In genomic region chr6:158642097-158642601, GRCh38 we compare ENCODE assay signal across 8 cellular contexts. TPM values are rescaled to one million over a fixed set of nuclear protein-coding genes. Genes with fewer than 3 reads are reported as not detected.
DNase-seq lines count a peak whose midpoint lies in the region; ATAC-seq and TF ChIP-seq lines count a peak whose summit lies in the region.

No MANE protein-coding gene starts in this region.

- H3K4me2 ChIP-seq in MM.1S (ENCODE audit: low read depth, low read length) = no peak overlapping the region

- H2AFZ ChIP-seq in MM.1S (ENCODE audit: low read length) = no peak overlapping the region

- TF ChIP-seq POLR2A in right lobe of liver (IDR thresholded peaks at IDR 0.05) = no peak
- no peak for TF ChIP-seq POLR2A in vagina (IDR thresholded peaks at IDR 0.05)

- ATAC-seq in stimulated activated naive CD8-positive, alpha-beta T cell treated with anti-CD3 and anti-CD28 coated beads, Interleukin-15, Interleukin-2, amounts not matched to agents 100 U/mL and 50 U/mL, for 24 hours = no peak
- ATAC-seq in right lobe of liver = peak in 1 of 4 donors; percentile 33

- H3K27me3 ChIP-seq in right lobe of liver (no peaks in the 10 kb centered on the region), vagina (no peaks in the 10 kb centered on the region), MM.1S (replicated peaks; ENCODE audit: insufficient read depth, low read length) (no peaks in the 10 kb centered on the region)

- peak overlapping the region; percentile 97 for H3K27ac Mint-ChIP-seq in stimulated activated naive CD8-positive, alpha-beta T cell treated with anti-CD3 and anti-CD28 coated beads, Interleukin-15, Interleukin-2, amounts not matched to agents 100 ng/mL and 50 ng/mL, for 24 hours

- H3K9me2 ChIP-seq in MM.1S (replicated peaks; ENCODE audit: insufficient read depth, low read length) = no peaks in the 10 kb centered on the region

- H3K4me1 ChIP-seq in right lobe of liver (peaks cover 0 to 16% (median 9%) of the 10 kb centered on the region in 4 donors), vagina (peaks cover 52% of the 10 kb centered on the region), MM.1S (ENCODE audit: low read length) (0 out of 2 replicates have a peak, but pooled peaks cover 4% of the 10 kb centered on the region)

- H3K36me3 Mint-ChIP-seq in stimulated activated naive CD8-positive, alpha-beta T cell treated with anti-CD3 and anti-CD28 coated beads, Interleukin-15, Interleukin-2, amounts not matched to agents 100 ng/mL and 50 ng/mL, for 24 hours (ENCODE audit: low read depth) = peaks cover 53% of the 10 kb centered on the region

- peak overlapping the region; percentile 98 for H3K4me3 Mint-ChIP-seq in stimulated activated naive CD8-positive, alpha-beta T cell treated with anti-CD3 and anti-CD28 coated beads, Interleukin-15, Interleukin-2, amounts not matched to agents 100 ng/mL and 50 ng/mL, for 24 hours

- TF ChIP-seq CTCF in right lobe of liver (IDR thresholded peaks at IDR 0.05) (no peak), vagina (IDR thresholded peaks at IDR 0.05) (no peak), MM.1S (IDR thresholded peaks at IDR 0.05; ENCODE audit: low read length) (no peak)

- no peaks in the 10 kb centered on the region for H3K9me3 ChIP-seq in right lobe of liver
- no peaks in the 10 kb centered on the region for H3K9me3 ChIP-seq in vagina
- no peaks in the 10 kb centered on the region for H3K9me3 ChIP-seq in MM.1S (replicated peaks; ENCODE audit: insufficient read depth, low read length)

- peaks cover 78% of the 10 kb centered on the region for H3K4me1 Mint-ChIP-seq in stimulated activated naive CD8-positive, alpha-beta T cell treated with anti-CD3 and anti-CD28 coated beads, Interleukin-15, Interleukin-2, amounts not matched to agents 100 ng/mL and 50 ng/mL, for 24 hours (ENCODE audit: low read depth)

- H3K27me3 Mint-ChIP-seq in stimulated activated naive CD8-positive, alpha-beta T cell treated with anti-CD3 and anti-CD28 coated beads, Interleukin-15, Interleukin-2, amounts not matched to agents 100 ng/mL and 50 ng/mL, for 24 hours = no peaks in the 10 kb centered on the region

- DNase-seq in stimulated activated naive CD8-positive, alpha-beta T cell treated with anti-CD3 and anti-CD28 coated beads, Interleukin-15, Interleukin-2, amounts not matched to agents 100 U/mL and 50 U/mL, for 24 hours = no peak
- peak; percentile 76 for DNase-seq in brain pericyte (ENCODE audit: low read depth, low spot score)
- DNase-seq in right lobe of liver = peak in 1 of 3 donors; percentile 42
- peak in 1 of 2 donors; percentile 83 for DNase-seq in vagina (ENCODE audit: extremely low spot score in 2 of 2)
- DNase-seq in MM.1S = no peak
- no peak for DNase-seq in stimulated activated CD4-positive, alpha-beta T cell treated with anti-CD3 and anti-CD28 coated beads, Interleukin-12 subunit alpha, Interleukin-12 subunit beta, amount 100 ng/mL, for 4 hours
- DNase-seq in NCI-H2081 treated with DMSO at 0.1 percent for 48 hours (lab: John Stamatoyannopoulos, UW) = no peak

- H4K20me1 ChIP-seq in MM.1S (ENCODE audit: insufficient read depth, low read length) = no peaks in the 10 kb centered on the region; the same call in 1 of the 2 replicates

- peaks cover 16% of the 10 kb centered on the region for H3K79me2 ChIP-seq in MM.1S (ENCODE audit: low read length)

- intact Hi-C loops in right lobe of liver (cut with DNase I) (no loop called here), vagina (cut with DNase I) (no loop called here)

- peak overlapping the region in 2 of 3 donors; percentile 20 to 97 for H3K27ac ChIP-seq in right lobe of liver
- H3K27ac ChIP-seq in vagina = peak overlapping the region; percentile 93
- no peak overlapping the region for H3K27ac ChIP-seq in MM.1S (ENCODE audit: low read length)

- 64% methylated on average over 7 of the region's 8 CpGs for WGBS in right lobe of liver (ENCODE audit: insufficient coverage, low coverage, low lambda C conversion rate, missing lambda C conversion rate)

- H3K9me3 Mint-ChIP-seq in stimulated activated naive CD8-positive, alpha-beta T cell treated with anti-CD3 and anti-CD28 coated beads, Interleukin-15, Interleukin-2, amounts not matched to agents 100 ng/mL and 50 ng/mL, for 24 hours = no peaks in the 10 kb centered on the region

- no peak overlapping the region for H3K4me3 ChIP-seq in right lobe of liver
- no peak overlapping the region for H3K4me3 ChIP-seq in vagina
- H3K4me3 ChIP-seq in MM.1S (ENCODE audit: low read length) = no peak overlapping the region

- H3F3A ChIP-seq in MM.1S (ENCODE audit: insufficient read depth, low read length) = peaks cover 4% of the 10 kb centered on the region; the same call in 1 of the 2 replicates

- H3K36me3 ChIP-seq in right lobe of liver = peaks cover 0 to 6% (median 2%) of the 10 kb centered on the region in 4 donors
- peaks cover 0 to 10% of the 10 kb centered on the region in 2 donors for H3K36me3 ChIP-seq in vagina
- H3K36me3 ChIP-seq in MM.1S (replicated peaks; ENCODE audit: insufficient read depth, low read length) = no peaks in the 10 kb centered on the region

- no peak overlapping the region for H3K9ac ChIP-seq in MM.1S (ENCODE audit: low read length)

RNA-seq across cellular contexts. Expression of gene DYNLT1, which starts 2.4 kb away (rescaled TPM):
- total RNA-seq in right lobe of liver = 10 to 100 TPM; 31.5 to 69.5 (median 40.0) TPM
- total RNA-seq in vagina = 65.8 TPM

RNA-seq across cellular contexts. Expression of gene SYTL3, which starts 7.7 kb away (rescaled TPM):
- total RNA-seq in right lobe of liver (1 to 10 TPM in 4 of 6 experiments, under 1 TPM in 2; 0.66 to 1.7 (median 1.0) TPM), vagina (10.8 TPM)
